Comparison of ENCODE assay signal across 20 cellular contexts in the genomic region with DNA sequence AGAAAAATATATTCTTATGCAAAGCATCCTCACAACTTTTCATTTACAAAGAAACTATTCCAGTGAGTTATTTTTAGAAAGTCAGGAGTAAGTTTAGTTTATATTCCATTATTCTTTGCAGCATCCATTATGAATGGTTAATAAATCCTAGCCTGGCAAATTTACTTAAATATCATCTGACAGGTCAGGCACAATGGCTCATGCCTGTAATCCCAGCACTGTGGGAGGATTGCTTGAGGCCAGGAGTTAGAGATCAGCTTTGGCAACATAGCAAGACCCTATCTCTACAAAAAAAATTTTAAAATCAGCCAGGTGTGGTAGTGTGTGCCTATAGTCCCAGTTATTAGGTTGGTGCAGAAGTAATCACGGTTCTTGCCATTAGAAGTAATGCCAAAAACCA. TPM values are rescaled to one million over a fixed set of nuclear protein-coding genes. Genes with fewer than 3 reads are reported as not detected.
"Had no signal": no experiment of that assay in that cellular context is flagged by ENCODE, and none has a peak within 500 bp of the region (broad histone marks: within the 10 kb centered on the region; RNA-seq: fewer than 3 reads in every experiment).

No MANE protein-coding gene starts in this region.

- ATAC-seq: left cardiac atrium; lower lobe of right lung; right cardiac atrium; stimulated activated effector memory CD8-positive, alpha-beta T cell treated with anti-CD3 and anti-CD28 coated beads, Interleukin-12 subunit alpha, Interleukin-12 subunit beta, amount 100 ng/mL, for 72 hours; upper lobe of right lung had no signal

- H3K9me3 ChIP-seq: left ventricle myocardium inferior, lower lobe of right lung, tibial artery, upper lobe of right lung, vagina had no signal

- DNase-seq: effector CD4-positive, alpha-beta T cell; endodermal cell; foreskin melanocyte; left cardiac atrium; left ventricle myocardium inferior; lower lobe of right lung; midbrain; right cardiac atrium; small intestine; stimulated activated CD4-positive, alpha-beta T cell treated with anti-CD3 and anti-CD28 coated beads, Interleukin-12 subunit alpha, Interleukin-12 subunit beta, amount 100 ng/mL, for 4 hours; stimulated activated CD8-positive, alpha-beta memory T cell treated with anti-CD3 and anti-CD28 coated beads, Interleukin-4, amount 100 ng/mL, for 48 hours; tibial artery; upper lobe of right lung had no signal

- H3K4me3 Mint-ChIP-seq: endodermal cell; memory B cell; neural crest cell; stimulated activated effector memory CD8-positive, alpha-beta T cell treated with anti-CD3 and anti-CD28 coated beads, Interleukin-12 subunit alpha, Interleukin-12 subunit beta, amount 100 ng/mL, for 72 hours; stimulated activated naive CD8-positive, alpha-beta T cell treated with anti-CD3 and anti-CD28 coated beads, Interleukin-15, Interleukin-2, amounts not matched to agents 100 ng/mL and 50 ng/mL, for 24 hours had no signal

- H3K27me3 ChIP-seq: hepatocyte, tibial artery, upper lobe of right lung, vagina had no signal

- H3K36me3 ChIP-seq: left ventricle myocardium inferior had no signal

- H3K9me3 Mint-ChIP-seq: endodermal cell; memory B cell; neural crest cell; stimulated activated effector memory CD8-positive, alpha-beta T cell treated with anti-CD3 and anti-CD28 coated beads, Interleukin-12 subunit alpha, Interleukin-12 subunit beta, amount 100 ng/mL, for 72 hours; stimulated activated naive CD8-positive, alpha-beta T cell treated with anti-CD3 and anti-CD28 coated beads, Interleukin-15, Interleukin-2, amounts not matched to agents 100 ng/mL and 50 ng/mL, for 24 hours had no signal

- H3K4me3 ChIP-seq: hepatocyte, left ventricle myocardium inferior, lower lobe of right lung, tibial artery, upper lobe of right lung, vagina had no signal

- H3K4me1 ChIP-seq: tibial artery, vagina had no signal

- H3K27ac Mint-ChIP-seq: endodermal cell; memory B cell; stimulated activated effector memory CD8-positive, alpha-beta T cell treated with anti-CD3 and anti-CD28 coated beads, Interleukin-12 subunit alpha, Interleukin-12 subunit beta, amount 100 ng/mL, for 72 hours had no signal

- H3K27me3 Mint-ChIP-seq: memory B cell; stimulated activated naive CD8-positive, alpha-beta T cell treated with anti-CD3 and anti-CD28 coated beads, Interleukin-15, Interleukin-2, amounts not matched to agents 100 ng/mL and 50 ng/mL, for 24 hours had no signal

- H3K27ac ChIP-seq: hepatocyte, left ventricle myocardium inferior, lower lobe of right lung, tibial artery, upper lobe of right lung, vagina had no signal

RNA-seq across cellular contexts. Expression of a gene that starts 12.9 kb away (rescaled TPM):
- total RNA-seq: temporal lobe had no signal
